In genomic region chr3:195270350-195271115, GRCh38 we compare ENCODE assay signal across 8 cellular contexts. TPM values are rescaled to one million over a fixed set of nuclear protein-coding genes. Genes with fewer than 3 reads are reported as not detected.
DNase-seq lines count a peak whose midpoint lies in the region; ATAC-seq and TF ChIP-seq lines count a peak whose summit lies in the region.

No MANE protein-coding gene starts in this region.

- peaks cover 3% of the 10 kb centered on the region for H3K36me3 ChIP-seq in brain microvascular endothelial cell (replicated peaks)

- peak; percentile 73 for ATAC-seq in SK-N-SH treated with all-trans-retinoic acid at 6 μM for 48 hours

- peak; percentile 77 to 89 for DNase-seq in NCI-H2081 (lab: John Stamatoyannopoulos, UW)
- DNase-seq in NCI-H2081 treated with DMSO at 0.1 percent for 48 hours (lab: John Stamatoyannopoulos, UW): no peak
- DNase-seq in HFF-Myc (ENCODE audit: extremely low read depth, low read depth): no peak
- peak; percentile 74 for DNase-seq in M059J (ENCODE audit: low read depth)
- DNase-seq in brain microvascular endothelial cell: peak; percentile 49
- DNase-seq in islet precursor cell: peak; percentile 83
- DNase-seq in stimulated activated CD4-positive, alpha-beta T cell treated with anti-CD3 and anti-CD28 coated beads, Interleukin-12 subunit alpha, Interleukin-12 subunit beta, amount 100 ng/mL, for 48 hours (ENCODE audit: low read depth in 2 of 3, low spot score in 1 of 3): peak; percentile 21 to 60 (median 49)

- TF ChIP-seq CTCF in HFF-Myc (IDR thresholded peaks at IDR 0.05; ENCODE audit: low read depth, low read length, missing control alignments) (peak; percentile 23), brain microvascular endothelial cell (IDR thresholded peaks at IDR 0.05; ENCODE audit: low read depth, low read length, missing control alignments) (peak; percentile 48)

- H3K4me3 ChIP-seq in HFF-Myc (replicated peaks; ENCODE audit: low read depth, low read length) (peak overlapping the region; percentile 79), brain microvascular endothelial cell (ENCODE audit: low read depth, low read length) (peak overlapping the region; percentile 79)

- no peaks in the 10 kb centered on the region for H3K27me3 ChIP-seq in brain microvascular endothelial cell (replicated peaks)

- H3K27ac ChIP-seq in brain microvascular endothelial cell: peak overlapping the region; percentile 52

- in situ Hi-C loops in brain microvascular endothelial cell (cut with HindIII; ENCODE audit: low pct_ligation_motif_present, low sequenced_read_pairs): no loop called here

TF ChIP-seq in SK-N-SH treated with all-trans-retinoic acid at 6 μM for 48 hours, 23 proteins besides CTCF, POLR2A, EP300 and RAD21:
- TF ChIP-seq CSRNP3 (CRISPR knock-in tag; IDR thresholded peaks at IDR 0.05): no peak
- no peak for TF ChIP-seq CSDC2 (CRISPR knock-in tag; IDR thresholded peaks at IDR 0.05)
- TF ChIP-seq ZFP3 (CRISPR knock-in tag; IDR thresholded peaks at IDR 0.05): no peak
- TF ChIP-seq ZC3H10 (CRISPR knock-in tag; IDR thresholded peaks at IDR 0.05): no peak
- TF ChIP-seq TOX (CRISPR knock-in tag; IDR thresholded peaks at IDR 0.05; ENCODE audit: borderline replicate concordance): no peak
- no peak for TF ChIP-seq OSR1 (CRISPR knock-in tag; IDR thresholded peaks at IDR 0.05)
- TF ChIP-seq GLIS3 (CRISPR knock-in tag; IDR thresholded peaks at IDR 0.05): no peak
- no peak for TF ChIP-seq SNAI2 (CRISPR knock-in tag; IDR thresholded peaks at IDR 0.05)
- TF ChIP-seq ESRRG (CRISPR knock-in tag; IDR thresholded peaks at IDR 0.05): no peak
- no peak for TF ChIP-seq ZNF70 (CRISPR knock-in tag; IDR thresholded peaks at IDR 0.05)
- no peak for TF ChIP-seq ZFP30 (CRISPR knock-in tag; IDR thresholded peaks at IDR 0.05)
- no peak for TF ChIP-seq BACH2 (CRISPR knock-in tag; IDR thresholded peaks at IDR 0.05; ENCODE audit: borderline replicate concordance)
- TF ChIP-seq TSHZ2 (CRISPR knock-in tag; IDR thresholded peaks at IDR 0.05): no peak
- no peak for TF ChIP-seq PPARA (CRISPR knock-in tag; IDR thresholded peaks at IDR 0.05; ENCODE audit: borderline replicate concordance)
- TF ChIP-seq TCF4 (CRISPR knock-in tag; IDR thresholded peaks at IDR 0.05; ENCODE audit: borderline replicate concordance): no peak
- TF ChIP-seq PATZ1 (CRISPR knock-in tag; IDR thresholded peaks at IDR 0.05; ENCODE audit: borderline replicate concordance): no peak
- no peak for TF ChIP-seq ARNTL (CRISPR knock-in tag; IDR thresholded peaks at IDR 0.05; ENCODE audit: borderline replicate concordance, low read depth)
- TF ChIP-seq RARB (CRISPR knock-in tag; IDR thresholded peaks at IDR 0.05): no peak

RNA-seq across cellular contexts. Expression of gene XXYLT1, which starts 0.4 kb away (rescaled TPM):
- 33.5 and 53.8 TPM in 2 replicates for total RNA-seq in M059J (2014; rRNA removed; shearing (Covaris generic))

Comparison
In these comparisons a context has a peak if more than half of its experiments do, and no peak if none do; other contexts are left out.
1. DNase-seq: peak in NCI-H2081 (2 of 2), M059J (single experiment), brain microvascular endothelial cell (single experiment), islet precursor cell (single experiment) and stimulated activated CD4-positive, alpha-beta T cell treated with anti-CD3 and anti-CD28 coated beads, Interleukin-12 subunit alpha, Interleukin-12 subunit beta, amount 100 ng/mL, for 48 hours (3 of 3); none in NCI-H2081 treated with DMSO at 0.1 percent for 48 hours (single experiment) and HFF-Myc (single experiment).